8 cellular contexts compared by ENCODE assay signal in genomic region chr17:10327640-10328039, GRCh38. TPM values are rescaled to one million over a fixed set of nuclear protein-coding genes. Genes with fewer than 3 reads are reported as not detected.
DNase-seq lines count a peak whose midpoint lies in the region; ATAC-seq and TF ChIP-seq lines count a peak whose summit lies in the region.

No MANE protein-coding gene starts in this region.

- no peak overlapping the region for H2BK12ac ChIP-seq in mesenchymal stem cell (ENCODE audit: low read length in 2 of 2)

- no peaks in the 10 kb centered on the region for H3K9me3 ChIP-seq in HCT116 (ENCODE audit: control insufficient read depth in 1 of 2, insufficient read depth in 1 of 2, low read depth in 1 of 2, low read length in 2 of 2)
- no peaks in the 10 kb centered on the region for H3K9me3 ChIP-seq in mesenchymal stem cell (ENCODE audit: control insufficient read depth, low read length)

- no peak overlapping the region for H3K23ac ChIP-seq in mesenchymal stem cell (ENCODE audit: low read length in 2 of 2)

- CTCF ChIA-PET in HCT116 (lab: Charles Lee), result interaction anchor here (0.8 to 6.5 kb wide), 3 partner anchors 11 to 288 kb away, joined by 3 to 131 read pairs (median 4); no protein-coding TSS in a partner anchor

- peak; percentile 87 to 91 (median 90) for TF ChIP-seq CTCF in HCT116 (IDR thresholded peaks at IDR 0.05 in 2 of 3, conservative IDR thresholded peaks at IDR 0.05 in 1 of 3; ENCODE audit: borderline replicate concordance in 1 of 3, insufficient read depth in 1 of 3, low read depth in 2 of 3, low read length in 2 of 3)

- no peaks in the 10 kb centered on the region for H3K79me2 ChIP-seq in HCT116 (ENCODE audit: insufficient read depth, low read length)

- no peak overlapping the region for H3K27ac ChIP-seq in HCT116 (ENCODE audit: low read depth, low read length)
- H3K27ac ChIP-seq in mesenchymal stem cell (ENCODE audit: low read length, poor library complexity, severe bottlenecking), result no peak overlapping the region

- RAD21 ChIA-PET in HCT116 (lab: Charles Lee; ENCODE audit: low non-redundant PET in 1 of 2, low total read pairs in 2 of 2, uncharacterized antibody in 2 of 2, unreplicated experiment in 2 of 2), result no interaction called here

- no peaks in the 10 kb centered on the region for H4K20me1 ChIP-seq in HCT116 (ENCODE audit: insufficient read depth)

- no peaks in the 10 kb centered on the region for H3K9me2 ChIP-seq in HCT116 (ENCODE audit: insufficient read depth)

- no peak overlapping the region for H3K14ac ChIP-seq in mesenchymal stem cell (ENCODE audit: low read length in 2 of 2)

- H3K9ac ChIP-seq in HCT116 (ENCODE audit: low read length) (no peak overlapping the region), mesenchymal stem cell (ENCODE audit: low read length) (no peak overlapping the region)

- no TSS peak for BruUV-seq in HCT116 (replicated peaks; lab: Mats Ljungman, UMichigan)

- no peak overlapping the region for H2BK5ac ChIP-seq in mesenchymal stem cell (ENCODE audit: low read depth, low read length, poor library complexity, severe bottlenecking)

- peak overlapping the region; percentile 90 for H2AFZ ChIP-seq in HCT116 (ENCODE audit: low read depth, low read length, poor library complexity, severe bottlenecking)
- H2AFZ ChIP-seq in mesenchymal stem cell (ENCODE audit: low read depth, low read length), result no peak overlapping the region

- no peak for TF ChIP-seq POLR2A in HCT116 (IDR thresholded peaks at IDR 0.05; ENCODE audit: borderline replicate concordance, extremely low read depth, insufficient read depth, insufficient read length)

- peak; percentile 54 for DNase-seq in COLO668 (lab: John Stamatoyannopoulos, UW; ENCODE audit: unreplicated experiment)
- peak; percentile 78 for DNase-seq in HCT116 (ENCODE audit: low read depth, low spot score)
- DNase-seq in NCI-H526 (lab: John Stamatoyannopoulos, UW), result peak; percentile 56 to 89
- peak; percentile 79 to 84 for DNase-seq in activated CD4-positive, alpha-beta T cell treated with anti-CD3 and anti-CD28 coated beads, Interleukin-2, amount 50 U/mL, for 48 hours
- DNase-seq in effector CD8-positive, alpha-beta T cell (lab: John Stamatoyannopoulos, UW), result peak; percentile 35
- DNase-seq in mesenchymal stem cell, result peak; percentile 76
- DNase-seq in stimulated activated CD8-positive, alpha-beta memory T cell treated with anti-CD3 and anti-CD28 coated beads, Interleukin-15, amount 100 ng/mL, for 4 hours (ENCODE audit: low read depth in 2 of 2), result peak; percentile 15 to 18

- no peak overlapping the region for H4K8ac ChIP-seq in mesenchymal stem cell (ENCODE audit: low read length)

- no peaks in the 10 kb centered on the region for H3K4me1 ChIP-seq in HCT116 (ENCODE audit: control insufficient read depth in 1 of 2, insufficient read depth in 2 of 2, low read length in 2 of 2)
- no peaks in the 10 kb centered on the region for H3K4me1 ChIP-seq in mesenchymal stem cell (ENCODE audit: control insufficient read depth, insufficient read depth, low read depth, low read length)

- H3K36me3 ChIP-seq in HCT116 (ENCODE audit: control insufficient read depth in 1 of 2, insufficient read depth in 2 of 2, low read length in 2 of 2) (no peaks in the 10 kb centered on the region), mesenchymal stem cell (ENCODE audit: control insufficient read depth in 1 of 2, insufficient read depth in 2 of 2, low read depth in 1 of 2, low read length in 2 of 2) (no peaks in the 10 kb centered on the region)

- H3K79me1 ChIP-seq in mesenchymal stem cell (replicated peaks; ENCODE audit: low read length, poor library complexity, severe bottlenecking), result no peaks in the 10 kb centered on the region

- H2BK15ac ChIP-seq in mesenchymal stem cell (ENCODE audit: low read depth, poor library complexity, severe bottlenecking), result no peak overlapping the region

- peak overlapping the region; percentile 23; the same call in 1 of the 2 replicates for H3K4me2 ChIP-seq in HCT116 (ENCODE audit: low read length)
- no peak overlapping the region for H3K4me2 ChIP-seq in mesenchymal stem cell (ENCODE audit: low read length, poor library complexity, severe bottlenecking)

- H3K27me3 ChIP-seq in HCT116 (ENCODE audit: insufficient read depth, low read length), result no peaks in the 10 kb centered on the region
- peaks cover 6 to 14% of the 10 kb centered on the region in 2 experiments for H3K27me3 ChIP-seq in mesenchymal stem cell (ENCODE audit: control insufficient read depth in 1 of 2, insufficient read depth in 1 of 2, low read length in 2 of 2)

- H2BK120ac ChIP-seq in mesenchymal stem cell (ENCODE audit: low read depth, low read length), result no peak overlapping the region

- H4K91ac ChIP-seq in mesenchymal stem cell (ENCODE audit: low read length), result no peak overlapping the region

- no peak overlapping the region for H3K18ac ChIP-seq in mesenchymal stem cell (ENCODE audit: low read depth in 1 of 2, low read length in 2 of 2)

- H2AK5ac ChIP-seq in mesenchymal stem cell (ENCODE audit: low read length, severe bottlenecking), result no peak overlapping the region

- POLR2A ChIA-PET in HCT116 (lab: Charles Lee), result no interaction called here

- WGBS in mesenchymal stem cell, result 41% methylated on average over 10 of the region's 10 CpGs

- intact Hi-C loops in HCT116 (cut with micrococcal nuclease), result loop anchor here (1.0 kb wide), 1 partner anchor 287 kb away; no protein-coding TSS in a partner anchor

- ATAC-seq in HCT116 (peak; percentile 95), GM19463 (IDR thresholded peaks at IDR 0.05; ENCODE audit: unreplicated experiment) (no peak)

- H3K4me3 ChIP-seq in HCT116 (replicated peaks in 1 of 2; ENCODE audit: low read depth in 1 of 2, low read length in 2 of 2), result no peak overlapping the region
- no peak overlapping the region for H3K4me3 ChIP-seq in mesenchymal stem cell (ENCODE audit: insufficient read depth in 1 of 2, low read depth in 1 of 2, low read length in 2 of 2)

- peak; percentile 90 for TF ChIP-seq RAD21 in HCT116 (IDR thresholded peaks at IDR 0.05; ENCODE audit: low read depth)

- H3K4ac ChIP-seq in mesenchymal stem cell (ENCODE audit: low read depth in 1 of 2, low read length in 2 of 2), result no peak overlapping the region

TF ChIP-seq in HCT116, 20 proteins besides CTCF, POLR2A, EP300 and RAD21:
- TF ChIP-seq ZNF274 (IDR thresholded peaks at IDR 0.05; ENCODE audit: low read depth, low read length), result no peak
- TF ChIP-seq, protein P1, sequence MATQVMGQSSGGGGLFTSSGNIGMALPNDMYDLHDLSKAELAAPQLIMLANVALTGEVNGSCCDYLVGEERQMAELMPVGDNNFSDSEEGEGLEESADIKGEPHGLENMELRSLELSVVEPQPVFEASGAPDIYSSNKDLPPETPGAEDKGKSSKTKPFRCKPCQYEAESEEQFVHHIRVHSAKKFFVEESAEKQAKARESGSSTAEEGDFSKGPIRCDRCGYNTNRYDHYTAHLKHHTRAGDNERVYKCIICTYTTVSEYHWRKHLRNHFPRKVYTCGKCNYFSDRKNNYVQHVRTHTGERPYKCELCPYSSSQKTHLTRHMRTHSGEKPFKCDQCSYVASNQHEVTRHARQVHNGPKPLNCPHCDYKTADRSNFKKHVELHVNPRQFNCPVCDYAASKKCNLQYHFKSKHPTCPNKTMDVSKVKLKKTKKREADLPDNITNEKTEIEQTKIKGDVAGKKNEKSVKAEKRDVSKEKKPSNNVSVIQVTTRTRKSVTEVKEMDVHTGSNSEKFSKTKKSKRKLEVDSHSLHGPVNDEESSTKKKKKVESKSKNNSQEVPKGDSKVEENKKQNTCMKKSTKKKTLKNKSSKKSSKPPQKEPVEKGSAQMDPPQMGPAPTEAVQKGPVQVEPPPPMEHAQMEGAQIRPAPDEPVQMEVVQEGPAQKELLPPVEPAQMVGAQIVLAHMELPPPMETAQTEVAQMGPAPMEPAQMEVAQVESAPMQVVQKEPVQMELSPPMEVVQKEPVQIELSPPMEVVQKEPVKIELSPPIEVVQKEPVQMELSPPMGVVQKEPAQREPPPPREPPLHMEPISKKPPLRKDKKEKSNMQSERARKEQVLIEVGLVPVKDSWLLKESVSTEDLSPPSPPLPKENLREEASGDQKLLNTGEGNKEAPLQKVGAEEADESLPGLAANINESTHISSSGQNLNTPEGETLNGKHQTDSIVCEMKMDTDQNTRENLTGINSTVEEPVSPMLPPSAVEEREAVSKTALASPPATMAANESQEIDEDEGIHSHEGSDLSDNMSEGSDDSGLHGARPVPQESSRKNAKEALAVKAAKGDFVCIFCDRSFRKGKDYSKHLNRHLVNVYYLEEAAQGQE (IDR thresholded peaks at IDR 0.05; ENCODE audit: low read depth), result no peak
- TF ChIP-seq TCF7L2 (IDR thresholded peaks at IDR 0.05; ENCODE audit: borderline replicate concordance, extremely low read depth, insufficient read depth, insufficient read length), result no peak
- no peak for TF ChIP-seq YY1 (IDR thresholded peaks at IDR 0.05; ENCODE audit: extremely low read depth, insufficient replicate concordance, low read depth, low read length)
- no peak for TF ChIP-seq FOSL1 (IDR thresholded peaks at IDR 0.05; ENCODE audit: low read depth)

RNA-seq across cellular contexts. Expression of gene MYH13, which starts 45.2 kb away (rescaled TPM):
- not detected for total RNA-seq in HCT116 (2021; ENCODE audit: unreplicated experiment)
- 0.01 TPM in 2 replicates for polyA plus RNA-seq in HCT116 (2012)
- polyA plus RNA-seq in mesenchymal stem cell (2013, experiment 1 of 2), result 0.01 TPM
- polyA plus RNA-seq in mesenchymal stem cell (2013, experiment 2 of 2), result under 0.01 TPM

Comparison
In these comparisons a context has a peak if more than half of its experiments do, and no peak if none do; other contexts are left out.
1. DNase-seq: peak in every context shown above with its lines; median percentile 82 in activated CD4-positive, alpha-beta T cell treated with anti-CD3 and anti-CD28 coated beads, Interleukin-2, amount 50 U/mL, for 48 hours; 78 in HCT116; 76 in mesenchymal stem cell; 72 in NCI-H526; 54 in COLO668; 35 in effector CD8-positive, alpha-beta T cell; 16 in stimulated activated CD8-positive, alpha-beta memory T cell treated with anti-CD3 and anti-CD28 coated beads, Interleukin-15, amount 100 ng/mL, for 4 hours.